Comparison of ENCODE assay signal across 8 cellular contexts in genomic region chrX:17860811-17861495, GRCh38. TPM values are rescaled to one million over a fixed set of nuclear protein-coding genes. Genes with fewer than 3 reads are reported as not detected.
DNase-seq lines count a peak whose midpoint lies in the region; ATAC-seq, FAIRE-seq and TF ChIP-seq lines count a peak whose summit lies in the region.

RAI2 (minus strand) TSS chrX:17861298; CDS start chrX:17802010, 59,288 bp downstream.

- FAIRE-seq in HepG2 (lab: Jason Lieb, UNC), result no peak

- no peak within 1 kb of the TSS for H3K27ac Mint-ChIP-seq in Caco-2 (ENCODE audit: unreplicated experiment)

- H3K27me3 Mint-ChIP-seq in Caco-2 (ENCODE audit: insufficient read depth, unreplicated experiment), result peaks cover 29% of the 10 kb centered on the region

- no peak within 1 kb of the TSS for H3K27ac ChIP-seq in brain microvascular endothelial cell
- H3K27ac ChIP-seq in HepG2 (ENCODE audit: extremely low read length, insufficient read depth, low read length), result no peak within 1 kb of the TSS

- no peak for TF ChIP-seq EP300 in HepG2 (IDR thresholded peaks at IDR 0.05; ENCODE audit: low read depth in 2 of 2, low read length in 2 of 2)
- TF ChIP-seq EP300 in HepG2 (CRISPR knock-in tag; IDR thresholded peaks at IDR 0.05; ENCODE audit: borderline replicate concordance), result no peak

- no peaks in the 10 kb centered on the region for H3K79me2 ChIP-seq in HepG2 (ENCODE audit: insufficient read depth, low read length)

- H3K4me2 ChIP-seq in HepG2 (ENCODE audit: low read depth, low read length), result peak within 1 kb of the TSS; percentile 27; the same call in 1 of the 2 replicates

- no peak within 1 kb of the TSS for H3K9ac ChIP-seq in HepG2 (ENCODE audit: insufficient read depth, low read depth, low read length)

- no TSS peak for BruUV-seq in Caco-2 (replicated peaks; lab: Mats Ljungman, UMichigan)
- no TSS peak for BruUV-seq in HepG2 (replicated peaks; lab: Mats Ljungman, UMichigan)

- CTCF ChIA-PET in Caco-2 (lab: Charles Lee), result no interaction called here
- CTCF ChIA-PET in HepG2 (lab: Yijun Ruan, JAX; ENCODE audit: low intra/inter-chr PET ratio, low total read pairs), result no interaction called here

- H3K27me3 ChIP-seq in Caco-2 (replicated peaks; ENCODE audit: control insufficient read depth, insufficient read depth, low read length) (no peaks in the 10 kb centered on the region), brain microvascular endothelial cell (replicated peaks) (peaks cover 9% of the 10 kb centered on the region), HepG2 (ENCODE audit: control insufficient read depth in 1 of 2, insufficient read depth in 2 of 2, low read length in 2 of 2) (peaks cover 2 to 19% of the 10 kb centered on the region in 2 experiments; a peak in 3 of 5 replicates)

- no peaks in the 10 kb centered on the region for H3K4me1 ChIP-seq in Caco-2
- H3K4me1 ChIP-seq in HepG2 (ENCODE audit: insufficient read depth, low read length), result no peaks in the 10 kb centered on the region

- DNase-seq in Caco-2 (peak in 1 of 2 experiments; percentile 32), NCI-H82 (lab: John Stamatoyannopoulos, UW) (peak; percentile 40), brain microvascular endothelial cell (no peak), HepG2 (ENCODE audit: low spot score) (no peak), GOT3 (lab: John Stamatoyannopoulos, UW) (no peak)
- peak; percentile 15 to 40 for DNase-seq in stimulated activated CD8-positive, alpha-beta memory T cell treated with anti-CD3 and anti-CD28 coated beads, Interleukin-7, amount 100 ng/mL, for 4 hours (ENCODE audit: low read depth in 2 of 2)

- TF ChIP-seq RAD21 in HepG2 (CRISPR knock-in tag; IDR thresholded peaks at IDR 0.05), result no peak

- H3K4me3 ChIP-seq in Caco-2 (ENCODE audit: low read depth, low read length) (peak within 1 kb of the TSS; percentile 33), brain microvascular endothelial cell (ENCODE audit: low read depth, low read length) (peak within 1 kb of the TSS; percentile 22), HepG2 (replicated peaks in 1 of 3; ENCODE audit: insufficient read depth in 1 of 3, low read depth in 2 of 3, low read length in 3 of 3) (peak within 1 kb of the TSS in 2 of 3 experiments; percentile 26 to 43; a peak in 3 of 6 replicates)

- POLR2A ChIA-PET in Caco-2 (lab: Charles Lee), result no interaction called here
- POLR2A ChIA-PET in HepG2 (lab: Yijun Ruan, JAX), result no interaction called here

- H3K36me3 Mint-ChIP-seq in Caco-2 (ENCODE audit: insufficient read depth, unreplicated experiment), result no peaks in the 10 kb centered on the region

- H2AFZ ChIP-seq in HepG2 (ENCODE audit: low read length), result no peak within 1 kb of the TSS

- in situ Hi-C loops in brain microvascular endothelial cell (cut with HindIII; ENCODE audit: low pct_ligation_motif_present, low sequenced_read_pairs) (no loop called here), HepG2 (cut with HindIII; ENCODE audit: extremely low pct_ligation_motif_present, low pct_unique_long_range_greater_than_20kb) (no loop called here)

- H3K9me3 ChIP-seq in Caco-2 (no peaks in the 10 kb centered on the region), HepG2 (ENCODE audit: low read length) (no peaks in the 10 kb centered on the region)

- intact Hi-C loops in Caco-2 (cut with micrococcal nuclease; ENCODE audit: unreplicated experiment), result no loop called here
- intact Hi-C loops in HepG2 (cut with micrococcal nuclease; ENCODE audit: unreplicated experiment), result no loop called here

- ATAC-seq in HepG2 (peak; percentile 75), GM19452 (IDR thresholded peaks at IDR 0.05; ENCODE audit: unreplicated experiment) (no peak), GM21737 (IDR thresholded peaks at IDR 0.05; ENCODE audit: unreplicated experiment) (no peak)

- H4K20me1 ChIP-seq in HepG2 (ENCODE audit: insufficient read depth, low read length), result no peaks in the 10 kb centered on the region

- H3K36me3 ChIP-seq in Caco-2 (ENCODE audit: control insufficient read depth, insufficient read depth, low read length), result no peaks in the 10 kb centered on the region
- no peaks in the 10 kb centered on the region for H3K36me3 ChIP-seq in brain microvascular endothelial cell (replicated peaks)
- H3K36me3 ChIP-seq in HepG2 (replicated peaks in 1 of 2; ENCODE audit: control insufficient read depth in 1 of 2, insufficient read depth in 2 of 2, low read length in 2 of 2), result no peaks in the 10 kb centered on the region

- H3K4me3 Mint-ChIP-seq in Caco-2 (ENCODE audit: unreplicated experiment), result peak within 1 kb of the TSS; percentile 67

- 0% methylated on average over 3 of the region's 98 CpGs for WGBS in HepG2 (ENCODE audit: low lambda C conversion rate)

- no peak for TF ChIP-seq CTCF in Caco-2 (IDR thresholded peaks at IDR 0.05; ENCODE audit: insufficient read depth in 1 of 2, low read depth in 1 of 2, low read length in 1 of 2, severe bottlenecking in 1 of 2, unreplicated experiment in 1 of 2)
- TF ChIP-seq CTCF in brain microvascular endothelial cell (IDR thresholded peaks at IDR 0.05; ENCODE audit: low read depth, low read length, missing control alignments), result no peak
- TF ChIP-seq CTCF in HepG2 (CRISPR knock-in tag; IDR thresholded peaks at IDR 0.05), result no peak

- H3K9me3 Mint-ChIP-seq in Caco-2 (ENCODE audit: unreplicated experiment), result no peaks in the 10 kb centered on the region

- no peaks in the 10 kb centered on the region for H3K4me1 Mint-ChIP-seq in Caco-2 (ENCODE audit: low read depth, unreplicated experiment)

- TF ChIP-seq POLR2A in HepG2 (IDR thresholded peaks at IDR 0.05; ENCODE audit: insufficient read depth in 1 of 2, low read depth in 2 of 2, low read length in 2 of 2), result no peak

TF ChIP-seq in HepG2, 621 proteins besides CTCF, POLR2A, EP300 and RAD21 (continues in another document):
- no peak for TF ChIP-seq KLF11 (CRISPR knock-in tag; IDR thresholded peaks at IDR 0.05)
- no peak for TF ChIP-seq POGZ (CRISPR knock-in tag; IDR thresholded peaks at IDR 0.05)
- TF ChIP-seq, protein P1, sequence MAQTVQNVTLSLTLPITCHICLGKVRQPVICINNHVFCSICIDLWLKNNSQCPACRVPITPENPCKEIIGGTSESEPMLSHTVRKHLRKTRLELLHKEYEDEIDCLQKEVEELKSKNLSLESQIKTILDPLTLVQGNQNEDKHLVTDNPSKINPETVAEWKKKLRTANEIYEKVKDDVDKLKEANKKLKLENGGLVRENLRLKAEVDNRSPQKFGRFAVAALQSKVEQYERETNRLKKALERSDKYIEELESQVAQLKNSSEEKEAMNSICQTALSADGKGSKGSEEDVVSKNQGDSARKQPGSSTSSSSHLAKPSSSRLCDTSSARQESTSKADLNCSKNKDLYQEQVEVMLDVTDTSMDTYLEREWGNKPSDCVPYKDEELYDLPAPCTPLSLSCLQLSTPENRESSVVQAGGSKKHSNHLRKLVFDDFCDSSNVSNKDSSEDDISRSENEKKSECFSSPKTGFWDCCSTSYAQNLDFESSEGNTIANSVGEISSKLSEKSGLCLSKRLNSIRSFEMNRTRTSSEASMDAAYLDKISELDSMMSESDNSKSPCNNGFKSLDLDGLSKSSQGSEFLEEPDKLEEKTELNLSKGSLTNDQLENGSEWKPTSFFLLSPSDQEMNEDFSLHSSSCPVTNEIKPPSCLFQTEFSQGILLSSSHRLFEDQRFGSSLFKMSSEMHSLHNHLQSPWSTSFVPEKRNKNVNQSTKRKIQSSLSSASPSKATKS (CRISPR knock-in tag; IDR thresholded peaks at IDR 0.05), result no peak
- no peak for TF ChIP-seq KAT8 (CRISPR knock-in tag; IDR thresholded peaks at IDR 0.05)
- TF ChIP-seq SP1 (IDR thresholded peaks at IDR 0.05), result no peak
- TF ChIP-seq SP1 (CRISPR knock-in tag; IDR thresholded peaks at IDR 0.05), result no peak
- TF ChIP-seq, protein P2, sequence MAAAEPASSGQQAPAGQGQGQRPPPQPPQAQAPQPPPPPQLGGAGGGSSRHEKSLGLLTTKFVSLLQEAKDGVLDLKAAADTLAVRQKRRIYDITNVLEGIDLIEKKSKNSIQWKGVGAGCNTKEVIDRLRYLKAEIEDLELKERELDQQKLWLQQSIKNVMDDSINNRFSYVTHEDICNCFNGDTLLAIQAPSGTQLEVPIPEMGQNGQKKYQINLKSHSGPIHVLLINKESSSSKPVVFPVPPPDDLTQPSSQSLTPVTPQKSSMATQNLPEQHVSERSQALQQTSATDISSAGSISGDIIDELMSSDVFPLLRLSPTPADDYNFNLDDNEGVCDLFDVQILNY (CRISPR knock-in tag; conservative IDR thresholded peaks at IDR 0.05), result no peak
- no peak for TF ChIP-seq ZBTB1 (CRISPR knock-in tag; IDR thresholded peaks at IDR 0.05; ENCODE audit: borderline replicate concordance)

RNA-seq across cellular contexts. Expression of gene RAI2, which starts in this region (rescaled TPM):
- total RNA-seq in Caco-2 (2022), result 0.16 and 0.18 TPM in 2 replicates
- not detected in 2 replicates for total RNA-seq in HepG2 (2016; rRNA removed; fragmentation: Illumina TruSeq; extraction: Trizol)
- total RNA-seq in HepG2 (2016; cell fraction: cytosol; rRNA removed; fragmentation: Illumina TruSeq; extraction: Trizol; ENCODE audit: low read depth), result not detected in 2 replicates
- total RNA-seq in HepG2 (2016; cell fraction: insoluble cytoplasmic fraction; rRNA removed; fragmentation: Illumina TruSeq; extraction: Trizol), result not detected in 2 replicates
- not detected in 2 replicates for total RNA-seq in HepG2 (2016; cell fraction: membrane; rRNA removed; fragmentation: Illumina TruSeq; extraction: Trizol)
- not detected in 2 replicates for total RNA-seq in HepG2 (2016; cell fraction: nucleus; rRNA removed; fragmentation: Illumina TruSeq; extraction: Trizol)
- polyA plus RNA-seq in HepG2 (2011; rRNA removed), result not detected in 2 replicates
- 0.01 TPM in 1 of 2 replicates, not detected in the other for polyA plus RNA-seq in HepG2 (2011; cell fraction: cytosol; rRNA removed)
- polyA plus RNA-seq in HepG2 (2011; cell fraction: nucleus; rRNA removed), result not detected in 2 replicates
- polyA plus RNA-seq in HepG2 (2012), result not detected in 2 replicates
- polyA plus RNA-seq in HepG2 (2016; cell fraction: cytosol; fragmentation: Illumina TruSeq; extraction: Trizol; ENCODE audit: low read depth), result not detected in 2 replicates
- polyA plus RNA-seq in HepG2 (2016; cell fraction: insoluble cytoplasmic fraction; fragmentation: Illumina TruSeq; extraction: Trizol; ENCODE audit: low read depth), result not detected in 2 replicates
- polyA plus RNA-seq in HepG2 (2016; cell fraction: membrane; fragmentation: Illumina TruSeq; extraction: Trizol; ENCODE audit: low read depth), result not detected in 2 replicates
- polyA plus RNA-seq in HepG2 (2016; cell fraction: nucleus; fragmentation: Illumina TruSeq; extraction: Trizol; ENCODE audit: insufficient read depth, low read depth), result not detected in 2 replicates
- polyA minus RNA-seq in HepG2 (2011; rRNA and poly(A)+ RNA removed; ENCODE audit: low replicate concordance), result not detected in 2 replicates
- polyA minus RNA-seq in HepG2 (2011; cell fraction: cytosol; rRNA and poly(A)+ RNA removed), result not detected in 2 replicates
- polyA minus RNA-seq in HepG2 (2011; cell fraction: nucleus; rRNA and poly(A)+ RNA removed), result not detected in 2 replicates

Comparison
In these comparisons a context has a peak if more than half of its experiments do, and no peak if none do; other contexts are left out.
1. Peak in ATAC-seq, H3K4me3 ChIP-seq and H3K4me2 ChIP-seq in HepG2; RNA of the gene not detected or under 1 TPM.
2. DNase-seq: peak in NCI-H82 (single experiment) and stimulated activated CD8-positive, alpha-beta memory T cell treated with anti-CD3 and anti-CD28 coated beads, Interleukin-7, amount 100 ng/mL, for 4 hours (2 of 2); none in brain microvascular endothelial cell (single experiment), HepG2 (single experiment) and GOT3 (single experiment).
3. Peak in every context shown above with its lines, with median percentiles within 50 percentile points of each other: H3K4me3 ChIP-seq.